ENCODE assay signal across 17 cellular contexts in genomic region chr7:41652265-41652664, GRCh38. TPM values are rescaled to one million over a fixed set of nuclear protein-coding genes. Genes with fewer than 3 reads are reported as not detected.
DNase-seq lines count a peak whose midpoint lies in the region; ATAC-seq and TF ChIP-seq lines count a peak whose summit lies in the region.
"Had no signal": no experiment of that assay in that cellular context is flagged by ENCODE, and none has a peak within 500 bp of the region (broad histone marks: within the 10 kb centered on the region; RNA-seq: fewer than 3 reads in every experiment).

No MANE protein-coding gene starts in this region.

- no peaks in the 10 kb centered on the region for H3K27me3 ChIP-seq in GM23248 (replicated peaks; ENCODE audit: insufficient read depth)
- H3K27me3 ChIP-seq: BLaER1 treated with 17β-estradiol and CSF1 and Interleukin-3, amounts not matched to agents 10 nM and 100 nM; MG63 had no signal

- no peak overlapping the region for H2AFZ ChIP-seq in GM23248

- no peak overlapping the region for H3K4me3 Mint-ChIP-seq in Calu3 (ENCODE audit: low read depth, unreplicated experiment)
- H3K4me3 Mint-ChIP-seq in T-helper 2 cell treated with Interferon-gamma antibody and Interleukin-4, amounts not matched to agents 5 μg/mL and 100 μg/mL, for 36 hours = no peak overlapping the region

- H3K4me1 Mint-ChIP-seq in Calu3 (ENCODE audit: low read depth, unreplicated experiment) = no peaks in the 10 kb centered on the region
- no peaks in the 10 kb centered on the region for H3K4me1 Mint-ChIP-seq in T-helper 2 cell treated with Interferon-gamma antibody and Interleukin-4, amounts not matched to agents 5 μg/mL and 100 μg/mL, for 36 hours (ENCODE audit: low read depth)

- no peak overlapping the region for H3K4me2 ChIP-seq in GM23248 (ENCODE audit: unreplicated experiment)
- H3K4me2 ChIP-seq: BLaER1 treated with 17β-estradiol and CSF1 and Interleukin-3, amounts not matched to agents 10 nM and 100 nM; KMS-11; SK-N-SH had no signal

- H3K36me3 Mint-ChIP-seq in Calu3 (ENCODE audit: insufficient read depth, unreplicated experiment) = no peaks in the 10 kb centered on the region
- H3K36me3 Mint-ChIP-seq in T-helper 2 cell treated with Interferon-gamma antibody and Interleukin-4, amounts not matched to agents 5 μg/mL and 100 μg/mL, for 36 hours (ENCODE audit: low read depth) = no peaks in the 10 kb centered on the region

- CTCF ChIA-PET in Calu3 (lab: Charles Lee) = interaction anchor here (0.5 kb wide), 1 partner anchor 749 kb away, joined by 3 read pairs; no protein-coding TSS in a partner anchor

- no peak overlapping the region for H3K4me3 ChIP-seq in AG10803 (ENCODE audit: low read length)
- H3K4me3 ChIP-seq in GM23248 = no peak overlapping the region
- H3K4me3 ChIP-seq: BLaER1 treated with 17β-estradiol and CSF1 and Interleukin-3, amounts not matched to agents 10 nM and 100 nM; MG63 had no signal

- H3K9me2 ChIP-seq in GM23248 (ENCODE audit: insufficient read depth) = no peaks in the 10 kb centered on the region
- H3K9me2 ChIP-seq: SK-N-SH had no signal

- intact Hi-C loops in Calu3 (cut with micrococcal nuclease; ENCODE audit: unreplicated experiment) = no loop called here

- H4K20me1 ChIP-seq in GM23248 (ENCODE audit: insufficient read depth) = no peaks in the 10 kb centered on the region
- H4K20me1 ChIP-seq: BLaER1 treated with 17β-estradiol and CSF1 and Interleukin-3, amounts not matched to agents 10 nM and 100 nM had no signal

- H3K4me1 ChIP-seq in GM23248 (ENCODE audit: insufficient read depth) = peaks cover 7% of the 10 kb centered on the region
- H3K4me1 ChIP-seq: BLaER1 treated with 17β-estradiol and CSF1 and Interleukin-3, amounts not matched to agents 10 nM and 100 nM had no signal

- H3F3A ChIP-seq in GM23248 (ENCODE audit: insufficient read depth) = no peaks in the 10 kb centered on the region

- TF ChIP-seq CTCF in AG10803 (conservative IDR thresholded peaks at IDR 0.05; ENCODE audit: low read length) = no peak
- no peak for TF ChIP-seq CTCF in Calu3 (IDR thresholded peaks at IDR 0.05; ENCODE audit: unreplicated experiment)

- no peaks in the 10 kb centered on the region for H3K9me3 Mint-ChIP-seq in Calu3 (ENCODE audit: low read depth, unreplicated experiment)
- H3K9me3 Mint-ChIP-seq in T-helper 2 cell treated with Interferon-gamma antibody and Interleukin-4, amounts not matched to agents 5 μg/mL and 100 μg/mL, for 36 hours = no peaks in the 10 kb centered on the region

- H3K36me3 ChIP-seq in GM23248 (ENCODE audit: low read depth) = no peaks in the 10 kb centered on the region
- H3K36me3 ChIP-seq: BLaER1 treated with 17β-estradiol and CSF1 and Interleukin-3, amounts not matched to agents 10 nM and 100 nM; MG63 had no signal

- H3K27ac ChIP-seq in GM23248 = no peak overlapping the region
- H3K27ac ChIP-seq: BLaER1 treated with 17β-estradiol and CSF1 and Interleukin-3, amounts not matched to agents 10 nM and 100 nM; KMS-11 had no signal

- no peaks in the 10 kb centered on the region for H3K79me2 ChIP-seq in GM23248 (ENCODE audit: insufficient read depth)

- peak; percentile 71 for DNase-seq in AG10803 (ENCODE audit: low read depth)
- peak; percentile 8 for DNase-seq in GM23248
- DNase-seq in dedifferentiated amniotic fluid mesenchymal stem cell (ENCODE audit: extremely low spot score) = peak; percentile 70
- peak; percentile 42 for DNase-seq in left kidney (ENCODE audit: low read depth, low spot score)
- no peak for DNase-seq in Calu3
- DNase-seq in T-helper 2 cell treated with Interferon-gamma antibody and Interleukin-4, amounts not matched to agents 5 μg/mL and 100 μg/mL, for 36 hours (ENCODE audit: low spot score) = no peak
- DNase-seq: DMS153; MG63; NCI-H1105 treated with DMSO at 0.1 percent for 48 hours; NCI-H187; NCI-H69; NK-92 treated with Interleukin-12 subunit alpha and Interleukin-12 subunit beta, amount 100 ng/mL, for 24 hours; SK-N-SH had no signal

- H3K27me3 Mint-ChIP-seq in Calu3 (ENCODE audit: unreplicated experiment) = no peaks in the 10 kb centered on the region
- H3K27me3 Mint-ChIP-seq in T-helper 2 cell treated with Interferon-gamma antibody and Interleukin-4, amounts not matched to agents 5 μg/mL and 100 μg/mL, for 36 hours (ENCODE audit: low read depth) = no peaks in the 10 kb centered on the region

- in situ Hi-C loops in GM23248 (cut with MboI) = no loop called here

- no peak overlapping the region for H3K27ac Mint-ChIP-seq in Calu3 (ENCODE audit: unreplicated experiment)
- H3K27ac Mint-ChIP-seq in T-helper 2 cell treated with Interferon-gamma antibody and Interleukin-4, amounts not matched to agents 5 μg/mL and 100 μg/mL, for 36 hours = no peak overlapping the region

- BruUV-seq in Calu3 (replicated peaks; lab: Mats Ljungman, UMichigan) = no TSS peak

- no peak overlapping the region for H3K9ac ChIP-seq in GM23248
- H3K9ac ChIP-seq: BLaER1 treated with 17β-estradiol and CSF1 and Interleukin-3, amounts not matched to agents 10 nM and 100 nM; KMS-11; SK-N-SH had no signal

- H3K9me3 ChIP-seq in GM23248 (ENCODE audit: low read depth) = no peaks in the 10 kb centered on the region
- H3K9me3 ChIP-seq: BLaER1 treated with 17β-estradiol and CSF1 and Interleukin-3, amounts not matched to agents 10 nM and 100 nM; MG63; SK-N-SH had no signal

- 89 to 100% methylated on average over 1 of the region's 1 CpG for whole genome bisulfite sequencing in GM23248 (ENCODE audit: low coverage in 1 of 2, low lambda C conversion rate in 2 of 2, missing lambda C conversion rate in 2 of 2), 2 experiments

- no peak for ATAC-seq in HG03159 (IDR thresholded peaks at IDR 0.05; ENCODE audit: unreplicated experiment)
- ATAC-seq: HCT116 had no signal

RNA-seq across cellular contexts. Expression of gene INHBA, which starts 50.6 kb away (rescaled TPM):
- 5.2 and 5.5 TPM in 2 replicates for total RNA-seq in GM23248 (2014; rRNA removed; shearing (Covaris generic))
- 7.9 and 8.8 TPM in 2 replicates for polyA plus RNA-seq in GM23248 (2016; fragmentation: Nextera tagmentation; extraction: Ambion mirVana)
- total RNA-seq in Calu3 (2022) = 44.5 and 68.9 TPM in 2 replicates

Comparison
In these comparisons a context has a peak if more than half of its experiments do, and no peak if none do; other contexts are left out.
1. DNase-seq: peak in AG10803 (single experiment), GM23248 (single experiment), dedifferentiated amniotic fluid mesenchymal stem cell (single experiment) and left kidney (single experiment); none in Calu3 (single experiment) and T-helper 2 cell treated with Interferon-gamma antibody and Interleukin-4, amounts not matched to agents 5 μg/mL and 100 μg/mL, for 36 hours (single experiment).